8 cellular contexts compared by ENCODE assay signal in genomic region chr4:56655627-56656345, GRCh38. TPM values are rescaled to one million over a fixed set of nuclear protein-coding genes. Genes with fewer than 3 reads are reported as not detected.
A peak's percentile ranks its signal among the peaks of the same experiment; 100 is the strongest.
DNase-seq lines count a peak whose midpoint lies in the region; ATAC-seq and TF ChIP-seq lines count a peak whose summit lies in the region.

No MANE protein-coding gene starts in this region.

- H3K56ac ChIP-seq in mesendoderm (ENCODE audit: low read length) = peak overlapping the region; percentile 79

- no peaks in the 10 kb centered on the region for H3K9me3 ChIP-seq in duodenal mucosa (ENCODE audit: control insufficient read depth in 1 of 2, low read length in 2 of 2)

- no peak overlapping the region for H2BK15ac ChIP-seq in mesendoderm (replicated peaks; ENCODE audit: low read depth)

- no peak for TF ChIP-seq CTCF in GM13977 (IDR thresholded peaks at IDR 0.05; ENCODE audit: extremely low read depth, insufficient read depth, missing control alignments)

- no peak overlapping the region for H4K5ac ChIP-seq in mesendoderm (ENCODE audit: low read length)

- DNase-seq in GM13977 (ENCODE audit: low spot score) (peak; percentile 56), T-helper 9 cell (peak; percentile 3), mesendoderm (no peak), substantia nigra (lab: John Stamatoyannopoulos, UW) (peak in 6 of 49 donors; percentile 6 to 40 (median 26)), NCI-H128 (lab: John Stamatoyannopoulos, UW; ENCODE audit: unreplicated experiment) (no peak)

- peaks cover 12 to 30% of the 10 kb centered on the region in 2 donors for H3K27me3 ChIP-seq in duodenal mucosa (ENCODE audit: control insufficient read depth in 1 of 2, insufficient read depth in 2 of 2, low read length in 2 of 2)
- H3K27me3 ChIP-seq in mesendoderm (ENCODE audit: insufficient read depth, low read length, poor library complexity) = peaks cover 46% of the 10 kb centered on the region

- no peak overlapping the region for H3K18ac ChIP-seq in mesendoderm (ENCODE audit: low read length)

- H3K79me1 ChIP-seq in mesendoderm (ENCODE audit: low read length) = no peaks in the 10 kb centered on the region

- H2BK120ac ChIP-seq in mesendoderm (ENCODE audit: low read depth, low read length) = no peak overlapping the region

- no peak overlapping the region for H3K23ac ChIP-seq in mesendoderm (ENCODE audit: low read length)

- H3K4ac ChIP-seq in mesendoderm (ENCODE audit: low read depth, low read length) = no peak overlapping the region

- H3K27ac ChIP-seq in duodenal mucosa (ENCODE audit: low read depth, low read length) = no peak overlapping the region
- H3K27ac ChIP-seq in mesendoderm (ENCODE audit: low read depth, low read length) = no peak overlapping the region
- peak overlapping the region; percentile 26 for H3K27ac ChIP-seq in substantia nigra (ENCODE audit: low read depth, low read length, poor library complexity, severe bottlenecking)

- WGBS in mesendoderm (ENCODE audit: extremely low coverage, insufficient coverage, low lambda C conversion rate) = no CpG with 5 or more reads among the region's 79 CpGs

- H3K79me2 ChIP-seq in mesendoderm (ENCODE audit: control insufficient read depth, insufficient read depth, low read length) = no peaks in the 10 kb centered on the region

- H3K9ac ChIP-seq in duodenal mucosa (ENCODE audit: low read depth in 1 of 2, low read length in 2 of 2) (peak overlapping the region; percentile 33 to 66), mesendoderm (ENCODE audit: low read length) (peak overlapping the region; percentile 54)

- H3K4me3 ChIP-seq in duodenal mucosa (ENCODE audit: low read depth in 1 of 2, low read length in 2 of 2) (peak overlapping the region; percentile 73 to 76), mesendoderm (ENCODE audit: low read length) (peak overlapping the region; percentile 46)

- H3K36me3 ChIP-seq in duodenal mucosa (ENCODE audit: control insufficient read depth in 1 of 2, insufficient read depth in 2 of 2, low read length in 2 of 2) (no peaks in the 10 kb centered on the region), mesendoderm (ENCODE audit: control insufficient read depth, insufficient read depth, low read length) (no peaks in the 10 kb centered on the region)

- peak overlapping the region; percentile 90 for H3K4me2 ChIP-seq in mesendoderm (ENCODE audit: low read length)

- no peak overlapping the region for H4K8ac ChIP-seq in mesendoderm (ENCODE audit: low read depth, low read length)

- no peak overlapping the region for H2BK5ac ChIP-seq in mesendoderm (ENCODE audit: low read length)

- H2AK5ac ChIP-seq in mesendoderm (ENCODE audit: low read length) = no peak overlapping the region

- in situ Hi-C loops in GM13977 (cut with MboI; ENCODE audit: low pct_unique_long_range_greater_than_20kb, low sequenced_read_pairs, unreplicated experiment) = no loop called here

- H3K4me1 ChIP-seq in duodenal mucosa (ENCODE audit: control insufficient read depth in 1 of 2, insufficient read depth in 2 of 2, low read length in 2 of 2) (peaks cover 17 to 20% of the 10 kb centered on the region in 2 donors), mesendoderm (ENCODE audit: control insufficient read depth, low read depth, low read length) (no peaks in the 10 kb centered on the region)

- ATAC-seq in HG03039 (IDR thresholded peaks at IDR 0.05; ENCODE audit: unreplicated experiment) = no peak
- no peak for ATAC-seq in GM21528 (IDR thresholded peaks at IDR 0.05; ENCODE audit: low FRiP score, unreplicated experiment)

RNA-seq across cellular contexts. Expression of gene HOPX, which starts 25.3 kb away (rescaled TPM):
- polyA plus RNA-seq in mesendoderm (2013, experiment 1 of 2) = 0.60 TPM
- 0.43 TPM for polyA plus RNA-seq in mesendoderm (2013, experiment 2 of 2)

Comparison
In these comparisons a context has a peak if more than half of its experiments do, and no peak if none do; other contexts are left out.
1. DNase-seq: peak in GM13977 (single experiment) and T-helper 9 cell (single experiment); none in mesendoderm (single experiment) and NCI-H128 (single experiment).